In the genomic region with DNA sequence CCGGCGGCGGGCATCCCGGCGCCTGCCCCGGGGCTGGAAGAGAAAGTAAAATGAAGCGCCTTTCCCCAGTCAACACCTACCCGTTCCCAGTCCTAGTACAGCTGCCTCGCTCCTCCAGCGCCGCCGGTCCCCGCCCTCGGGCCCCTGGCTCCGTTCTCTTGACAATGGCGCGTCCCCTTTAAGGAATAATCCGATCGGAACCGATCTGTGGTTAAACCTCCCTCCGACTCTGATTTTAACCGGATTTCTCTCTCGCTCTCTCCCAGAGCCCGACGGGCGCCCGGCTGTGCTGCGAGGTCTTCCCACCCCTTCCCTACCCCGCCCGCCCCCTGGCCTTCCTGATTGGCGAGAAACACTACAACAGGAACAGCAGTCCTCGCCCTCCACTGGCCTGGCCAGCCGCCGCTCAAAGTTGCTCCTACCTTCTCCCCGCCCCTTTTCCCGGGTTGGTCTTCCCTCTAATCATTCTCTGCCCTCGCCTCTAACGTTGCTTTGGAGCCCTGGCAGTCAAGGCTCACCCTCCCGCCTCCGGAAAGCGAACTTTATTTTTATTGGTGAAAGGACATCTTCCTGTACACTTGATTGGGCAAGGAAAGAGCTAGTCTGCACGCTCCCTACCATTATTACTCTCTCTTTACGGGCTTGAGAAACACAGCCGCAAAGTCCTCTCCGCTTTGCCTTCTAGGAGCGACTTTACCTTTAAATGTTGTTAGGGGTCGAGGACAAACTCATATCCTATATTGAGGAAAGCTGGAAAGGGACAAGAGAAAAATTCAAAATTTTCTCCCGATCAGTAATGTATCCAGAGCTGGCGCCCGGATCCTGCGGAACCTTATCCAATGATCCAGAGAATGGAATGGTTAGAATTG, we compare ENCODE assay signal across 1 cellular context.
TF ChIP-seq lines count a peak whose summit lies in the region.

A gene (minus strand): TSS at position 282 of the 869 bp plus-strand sequence. CDS start 145,869 bp downstream, outside the sequence.

TF ChIP-seq in HepG2, 621 proteins besides CTCF, POLR2A, EP300 and RAD21 (continued from another document and continues in another):
- TF ChIP-seq, protein P1, sequence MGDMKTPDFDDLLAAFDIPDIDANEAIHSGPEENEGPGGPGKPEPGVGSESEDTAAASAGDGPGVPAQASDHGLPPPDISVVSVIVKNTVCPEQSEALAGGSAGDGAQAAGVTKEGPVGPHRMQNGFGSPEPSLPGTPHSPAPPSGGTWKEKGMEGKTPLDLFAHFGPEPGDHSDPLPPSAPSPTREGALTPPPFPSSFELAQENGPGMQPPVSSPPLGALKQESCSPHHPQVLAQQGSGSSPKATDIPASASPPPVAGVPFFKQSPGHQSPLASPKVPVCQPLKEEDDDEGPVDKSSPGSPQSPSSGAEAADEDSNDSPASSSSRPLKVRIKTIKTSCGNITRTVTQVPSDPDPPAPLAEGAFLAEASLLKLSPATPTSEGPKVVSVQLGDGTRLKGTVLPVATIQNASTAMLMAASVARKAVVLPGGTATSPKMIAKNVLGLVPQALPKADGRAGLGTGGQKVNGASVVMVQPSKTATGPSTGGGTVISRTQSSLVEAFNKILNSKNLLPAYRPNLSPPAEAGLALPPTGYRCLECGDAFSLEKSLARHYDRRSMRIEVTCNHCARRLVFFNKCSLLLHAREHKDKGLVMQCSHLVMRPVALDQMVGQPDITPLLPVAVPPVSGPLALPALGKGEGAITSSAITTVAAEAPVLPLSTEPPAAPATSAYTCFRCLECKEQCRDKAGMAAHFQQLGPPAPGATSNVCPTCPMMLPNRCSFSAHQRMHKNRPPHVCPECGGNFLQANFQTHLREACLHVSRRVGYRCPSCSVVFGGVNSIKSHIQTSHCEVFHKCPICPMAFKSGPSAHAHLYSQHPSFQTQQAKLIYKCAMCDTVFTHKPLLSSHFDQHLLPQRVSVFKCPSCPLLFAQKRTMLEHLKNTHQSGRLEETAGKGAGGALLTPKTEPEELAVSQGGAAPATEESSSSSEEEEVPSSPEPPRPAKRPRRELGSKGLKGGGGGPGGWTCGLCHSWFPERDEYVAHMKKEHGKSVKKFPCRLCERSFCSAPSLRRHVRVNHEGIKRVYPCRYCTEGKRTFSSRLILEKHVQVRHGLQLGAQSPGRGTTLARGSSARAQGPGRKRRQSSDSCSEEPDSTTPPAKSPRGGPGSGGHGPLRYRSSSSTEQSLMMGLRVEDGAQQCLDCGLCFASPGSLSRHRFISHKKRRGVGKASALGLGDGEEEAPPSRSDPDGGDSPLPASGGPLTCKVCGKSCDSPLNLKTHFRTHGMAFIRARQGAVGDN (CRISPR knock-in tag; IDR thresholded peaks at IDR 0.05) = no peak
- no peak for TF ChIP-seq MTA1 (CRISPR knock-in tag; IDR thresholded peaks at IDR 0.05; ENCODE audit: borderline replicate concordance)
- TF ChIP-seq, protein P2, sequence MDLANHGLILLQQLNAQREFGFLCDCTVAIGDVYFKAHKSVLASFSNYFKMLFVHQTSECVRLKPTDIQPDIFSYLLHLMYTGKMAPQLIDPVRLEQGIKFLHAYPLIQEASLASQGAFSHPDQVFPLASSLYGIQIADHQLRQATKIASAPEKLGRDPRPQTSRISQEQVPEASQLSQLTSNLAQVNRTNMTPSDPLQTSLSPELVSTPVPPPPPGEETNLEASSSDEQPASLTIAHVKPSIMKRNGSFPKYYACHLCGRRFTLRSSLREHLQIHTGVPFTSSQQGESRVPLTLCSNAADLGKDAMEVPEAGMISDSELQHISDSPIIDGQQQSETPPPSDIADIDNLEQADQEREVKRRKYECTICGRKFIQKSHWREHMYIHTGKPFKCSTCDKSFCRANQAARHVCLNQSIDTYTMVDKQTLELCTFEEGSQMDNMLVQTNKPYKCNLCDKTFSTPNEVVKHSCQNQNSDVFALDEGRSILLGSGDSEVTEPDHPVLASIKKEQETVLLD (CRISPR knock-in tag; IDR thresholded peaks at IDR 0.05; ENCODE audit: low read depth) = no peak
- no peak for TF ChIP-seq ZBTB8A (CRISPR knock-in tag; IDR thresholded peaks at IDR 0.05; ENCODE audit: borderline replicate concordance, low read depth)
- TF ChIP-seq, protein P3, sequence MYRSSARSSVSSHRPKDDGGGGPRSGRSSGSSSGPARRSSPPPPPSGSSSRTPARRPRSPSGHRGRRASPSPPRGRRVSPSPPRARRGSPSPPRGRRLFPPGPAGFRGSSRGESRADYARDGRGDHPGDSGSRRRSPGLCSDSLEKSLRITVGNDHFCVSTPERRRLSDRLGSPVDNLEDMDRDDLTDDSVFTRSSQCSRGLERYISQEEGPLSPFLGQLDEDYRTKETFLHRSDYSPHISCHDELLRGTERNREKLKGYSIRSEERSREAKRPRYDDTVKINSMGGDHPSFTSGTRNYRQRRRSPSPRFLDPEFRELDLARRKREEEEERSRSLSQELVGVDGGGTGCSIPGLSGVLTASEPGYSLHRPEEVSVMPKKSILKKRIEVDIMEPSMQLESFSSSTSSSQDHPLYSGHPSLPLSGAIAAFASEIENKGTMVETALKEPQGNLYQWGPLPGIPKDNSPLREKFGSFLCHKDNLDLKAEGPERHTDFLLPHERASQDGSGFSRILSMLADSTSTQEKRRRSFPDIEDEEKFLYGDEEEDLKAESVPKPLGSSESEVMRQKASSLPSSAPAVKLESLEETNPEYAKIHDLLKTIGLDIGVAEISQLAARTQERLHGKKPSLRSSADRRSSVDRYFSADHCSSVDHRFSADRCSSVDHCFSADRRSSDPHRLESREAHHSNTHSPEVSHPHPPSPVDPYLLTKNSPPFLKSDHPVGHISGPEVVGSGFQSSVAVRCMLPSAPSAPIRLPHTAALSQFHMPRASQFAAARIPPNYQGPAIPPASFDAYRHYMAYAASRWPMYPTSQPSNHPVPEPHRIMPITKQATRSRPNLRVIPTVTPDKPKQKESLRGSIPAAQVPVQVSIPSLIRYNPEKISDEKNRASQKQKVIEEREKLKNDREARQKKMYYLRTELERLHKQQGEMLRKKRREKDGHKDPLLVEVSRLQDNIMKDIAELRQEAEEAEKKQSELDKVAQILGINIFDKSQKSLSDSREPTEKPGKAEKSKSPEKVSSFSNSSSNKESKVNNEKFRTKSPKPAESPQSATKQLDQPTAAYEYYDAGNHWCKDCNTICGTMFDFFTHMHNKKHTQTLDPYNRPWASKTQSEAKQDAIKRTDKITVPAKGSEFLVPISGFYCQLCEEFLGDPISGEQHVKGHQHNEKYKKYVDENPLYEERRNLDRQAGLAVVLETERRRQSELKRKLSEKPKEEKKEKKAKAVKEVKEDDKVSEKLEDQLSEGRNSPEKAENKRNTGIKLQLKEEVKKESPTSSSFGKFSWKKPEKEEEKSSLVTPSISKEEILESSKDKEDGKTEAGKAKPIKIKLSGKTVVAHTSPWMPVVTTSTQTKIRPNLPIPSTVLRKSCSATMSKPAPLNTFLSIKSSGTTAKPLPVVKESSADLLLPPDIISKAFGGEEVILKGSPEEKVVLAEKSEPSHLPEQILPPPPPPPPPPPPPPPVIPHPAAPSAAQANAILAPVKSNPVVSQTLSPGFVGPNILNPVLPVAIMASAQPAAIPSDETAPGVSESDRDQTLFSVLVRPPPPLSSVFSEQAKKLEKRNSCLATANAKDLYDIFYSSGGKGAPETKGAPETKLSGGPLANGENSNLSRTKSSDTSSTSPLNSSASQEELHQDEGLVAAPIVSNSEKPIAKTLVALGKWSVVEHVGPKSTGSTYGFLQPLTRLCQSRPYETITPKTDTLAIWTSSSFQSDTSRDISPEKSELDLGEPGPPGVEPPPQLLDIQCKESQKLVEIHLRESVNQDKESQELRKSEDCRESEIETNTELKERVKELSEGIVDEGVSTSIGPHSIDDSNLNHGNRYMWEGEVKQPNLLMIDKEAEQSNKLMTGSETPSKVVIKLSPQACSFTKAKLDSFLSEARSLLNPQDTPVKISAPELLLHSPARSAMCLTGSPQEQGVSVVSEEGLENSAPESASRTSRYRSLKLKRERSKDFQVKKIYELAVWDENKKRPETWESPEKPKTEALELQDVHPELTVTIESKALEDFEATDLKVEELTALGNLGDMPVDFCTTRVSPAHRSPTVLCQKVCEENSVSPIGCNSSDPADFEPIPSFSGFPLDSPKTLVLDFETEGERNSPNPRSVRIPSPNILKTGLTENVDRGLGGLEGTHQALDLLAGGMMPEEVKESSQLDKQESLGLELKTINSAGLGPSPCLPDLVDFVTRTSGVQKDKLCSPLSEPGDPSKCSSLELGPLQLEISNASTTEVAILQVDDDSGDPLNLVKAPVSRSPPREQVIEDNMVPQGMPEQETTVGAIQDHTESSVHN (CRISPR knock-in tag; IDR thresholded peaks at IDR 0.05) = no peak
- no peak for TF ChIP-seq ZFYVE20 (CRISPR knock-in tag; IDR thresholded peaks at IDR 0.05; ENCODE audit: borderline replicate concordance, low read depth)
- TF ChIP-seq NCOR1 (IDR thresholded peaks at IDR 0.05; ENCODE audit: borderline replicate concordance, low read length) = no peak
- TF ChIP-seq ZKSCAN8 (CRISPR knock-in tag; IDR thresholded peaks at IDR 0.05; ENCODE audit: borderline replicate concordance) = no peak
- TF ChIP-seq ZNF558 (CRISPR knock-in tag; IDR thresholded peaks at IDR 0.05; ENCODE audit: borderline replicate concordance) = no peak
- TF ChIP-seq ATAD3A (CRISPR knock-in tag; IDR thresholded peaks at IDR 0.05) = no peak
- TF ChIP-seq, protein P4, sequence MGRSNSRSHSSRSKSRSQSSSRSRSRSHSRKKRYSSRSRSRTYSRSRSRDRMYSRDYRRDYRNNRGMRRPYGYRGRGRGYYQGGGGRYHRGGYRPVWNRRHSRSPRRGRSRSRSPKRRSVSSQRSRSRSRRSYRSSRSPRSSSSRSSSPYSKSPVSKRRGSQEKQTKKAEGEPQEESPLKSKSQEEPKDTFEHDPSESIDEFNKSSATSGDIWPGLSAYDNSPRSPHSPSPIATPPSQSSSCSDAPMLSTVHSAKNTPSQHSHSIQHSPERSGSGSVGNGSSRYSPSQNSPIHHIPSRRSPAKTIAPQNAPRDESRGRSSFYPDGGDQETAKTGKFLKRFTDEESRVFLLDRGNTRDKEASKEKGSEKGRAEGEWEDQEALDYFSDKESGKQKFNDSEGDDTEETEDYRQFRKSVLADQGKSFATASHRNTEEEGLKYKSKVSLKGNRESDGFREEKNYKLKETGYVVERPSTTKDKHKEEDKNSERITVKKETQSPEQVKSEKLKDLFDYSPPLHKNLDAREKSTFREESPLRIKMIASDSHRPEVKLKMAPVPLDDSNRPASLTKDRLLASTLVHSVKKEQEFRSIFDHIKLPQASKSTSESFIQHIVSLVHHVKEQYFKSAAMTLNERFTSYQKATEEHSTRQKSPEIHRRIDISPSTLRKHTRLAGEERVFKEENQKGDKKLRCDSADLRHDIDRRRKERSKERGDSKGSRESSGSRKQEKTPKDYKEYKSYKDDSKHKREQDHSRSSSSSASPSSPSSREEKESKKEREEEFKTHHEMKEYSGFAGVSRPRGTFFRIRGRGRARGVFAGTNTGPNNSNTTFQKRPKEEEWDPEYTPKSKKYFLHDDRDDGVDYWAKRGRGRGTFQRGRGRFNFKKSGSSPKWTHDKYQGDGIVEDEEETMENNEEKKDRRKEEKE (IDR thresholded peaks at IDR 0.05) = no peak
- 0 out of 2 replicates have a peak, but pooled peaks have one; percentile 34 for TF ChIP-seq KLF6 (CRISPR knock-in tag; IDR thresholded peaks at IDR 0.05)
- TF ChIP-seq CREB1 (IDR thresholded peaks at IDR 0.05) = peak; percentile 77
- peak; percentile 89 for TF ChIP-seq CREB1 (CRISPR knock-in tag; IDR thresholded peaks at IDR 0.05)
- no peak for TF ChIP-seq KLF9 (CRISPR knock-in tag; IDR thresholded peaks at IDR 0.05; ENCODE audit: low read depth)
- no peak for TF ChIP-seq MAFG (CRISPR knock-in tag; IDR thresholded peaks at IDR 0.05)
- no peak for TF ChIP-seq ZNF12 (CRISPR knock-in tag; IDR thresholded peaks at IDR 0.05)
- TF ChIP-seq POLR2AphosphoS2 (IDR thresholded peaks at IDR 0.05; ENCODE audit: low read depth, low read length) = no peak
- TF ChIP-seq ARNT (IDR thresholded peaks at IDR 0.05) = no peak
- 0 out of 2 replicates have a peak, but pooled peaks have one; percentile 59 for TF ChIP-seq RFXANK (CRISPR knock-in tag; IDR thresholded peaks at IDR 0.05)
- TF ChIP-seq NFE2L1 (CRISPR knock-in tag; IDR thresholded peaks at IDR 0.05; ENCODE audit: borderline replicate concordance) = no peak
- peak; percentile 51 for TF ChIP-seq PHF8 (CRISPR knock-in tag; IDR thresholded peaks at IDR 0.05)
- TF ChIP-seq ZBTB3 (CRISPR knock-in tag; IDR thresholded peaks at IDR 0.05; ENCODE audit: borderline replicate concordance, low read depth) = no peak
- no peak for TF ChIP-seq SRSF1 (optimal IDR thresholded peaks at IDR 0.05; ENCODE audit: low read depth, low read length)
- TF ChIP-seq, protein P5, sequence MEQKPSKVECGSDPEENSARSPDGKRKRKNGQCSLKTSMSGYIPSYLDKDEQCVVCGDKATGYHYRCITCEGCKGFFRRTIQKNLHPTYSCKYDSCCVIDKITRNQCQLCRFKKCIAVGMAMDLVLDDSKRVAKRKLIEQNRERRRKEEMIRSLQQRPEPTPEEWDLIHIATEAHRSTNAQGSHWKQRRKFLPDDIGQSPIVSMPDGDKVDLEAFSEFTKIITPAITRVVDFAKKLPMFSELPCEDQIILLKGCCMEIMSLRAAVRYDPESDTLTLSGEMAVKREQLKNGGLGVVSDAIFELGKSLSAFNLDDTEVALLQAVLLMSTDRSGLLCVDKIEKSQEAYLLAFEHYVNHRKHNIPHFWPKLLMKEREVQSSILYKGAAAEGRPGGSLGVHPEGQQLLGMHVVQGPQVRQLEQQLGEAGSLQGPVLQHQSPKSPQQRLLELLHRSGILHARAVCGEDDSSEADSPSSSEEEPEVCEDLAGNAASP (CRISPR knock-in tag; IDR thresholded peaks at IDR 0.05; ENCODE audit: borderline replicate concordance) = no peak
- TF ChIP-seq HIVEP1 (CRISPR knock-in tag; IDR thresholded peaks at IDR 0.05) = no peak
- TF ChIP-seq CHCHD3 (CRISPR knock-in tag; IDR thresholded peaks at IDR 0.05) = no peak
- TF ChIP-seq, protein P6, sequence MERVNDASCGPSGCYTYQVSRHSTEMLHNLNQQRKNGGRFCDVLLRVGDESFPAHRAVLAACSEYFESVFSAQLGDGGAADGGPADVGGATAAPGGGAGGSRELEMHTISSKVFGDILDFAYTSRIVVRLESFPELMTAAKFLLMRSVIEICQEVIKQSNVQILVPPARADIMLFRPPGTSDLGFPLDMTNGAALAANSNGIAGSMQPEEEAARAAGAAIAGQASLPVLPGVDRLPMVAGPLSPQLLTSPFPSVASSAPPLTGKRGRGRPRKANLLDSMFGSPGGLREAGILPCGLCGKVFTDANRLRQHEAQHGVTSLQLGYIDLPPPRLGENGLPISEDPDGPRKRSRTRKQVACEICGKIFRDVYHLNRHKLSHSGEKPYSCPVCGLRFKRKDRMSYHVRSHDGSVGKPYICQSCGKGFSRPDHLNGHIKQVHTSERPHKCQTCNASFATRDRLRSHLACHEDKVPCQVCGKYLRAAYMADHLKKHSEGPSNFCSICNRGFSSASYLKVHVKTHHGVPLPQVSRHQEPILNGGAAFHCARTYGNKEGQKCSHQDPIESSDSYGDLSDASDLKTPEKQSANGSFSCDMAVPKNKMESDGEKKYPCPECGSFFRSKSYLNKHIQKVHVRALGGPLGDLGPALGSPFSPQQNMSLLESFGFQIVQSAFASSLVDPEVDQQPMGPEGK (CRISPR knock-in tag; IDR thresholded peaks at IDR 0.05) = no peak
- TF ChIP-seq, protein P7, sequence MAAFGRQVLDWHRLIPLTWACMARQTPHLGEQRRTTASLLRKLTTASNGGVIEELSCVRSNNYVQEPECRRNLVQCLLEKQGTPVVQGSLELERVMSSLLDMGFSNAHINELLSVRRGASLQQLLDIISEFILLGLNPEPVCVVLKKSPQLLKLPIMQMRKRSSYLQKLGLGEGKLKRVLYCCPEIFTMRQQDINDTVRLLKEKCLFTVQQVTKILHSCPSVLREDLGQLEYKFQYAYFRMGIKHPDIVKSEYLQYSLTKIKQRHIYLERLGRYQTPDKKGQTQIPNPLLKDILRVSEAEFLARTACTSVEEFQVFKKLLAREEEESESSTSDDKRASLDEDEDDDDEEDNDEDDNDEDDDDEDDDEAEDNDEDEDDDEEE (CRISPR knock-in tag; IDR thresholded peaks at IDR 0.05) = no peak
